24 cellular contexts compared by ENCODE assay signal in genomic region chr13:20939662-20940061, GRCh38. TPM values are rescaled to one million over a fixed set of nuclear protein-coding genes. Genes with fewer than 3 reads are reported as not detected.
A peak's percentile ranks its signal among the peaks of the same experiment; 100 is the strongest.
DNase-seq lines count a peak whose midpoint lies in the region; ATAC-seq and TF ChIP-seq lines count a peak whose summit lies in the region.
"Had no signal": no experiment of that assay in that cellular context is flagged by ENCODE, and none has a peak within 500 bp of the region (broad histone marks: within the 10 kb centered on the region; RNA-seq: fewer than 3 reads in every experiment).

No MANE protein-coding gene starts in this region.

- H3K9ac ChIP-seq in mammary epithelial cell (ENCODE audit: insufficient read depth, low read length): no peak overlapping the region
- H3K9ac ChIP-seq in neural progenitor cell: no peak overlapping the region
- H3K9ac ChIP-seq: BLaER1 treated with 17β-estradiol and CSF1 and Interleukin-3, amounts not matched to agents 10 nM and 100 nM had no signal

- ATAC-seq in heart right ventricle: peak; percentile 28 to 81 (median 70)
- ATAC-seq in GM19397 (IDR thresholded peaks at IDR 0.05; ENCODE audit: unreplicated experiment): no peak
- ATAC-seq in effector memory CD8-positive, alpha-beta T cell (replicated peaks): no peak
- ATAC-seq: pancreas had no signal

- no peaks in the 10 kb centered on the region for H3K36me3 Mint-ChIP-seq in neural progenitor cell
- peaks cover 10% of the 10 kb centered on the region for H3K36me3 Mint-ChIP-seq in effector memory CD8-positive, alpha-beta T cell (ENCODE audit: insufficient read depth)
- H3K36me3 Mint-ChIP-seq in activated naive CD4-positive, alpha-beta T cell treated with anti-CD3 and anti-CD28 coated beads, Interleukin-2, amount 10 ng/mL, durations not matched to agents 7 days and 5 days: no peaks in the 10 kb centered on the region
- H3K36me3 Mint-ChIP-seq: activated naive CD8-positive, alpha-beta T cell treated with anti-CD3 and anti-CD28 coated beads, Interleukin-2, amount 10 ng/mL, durations not matched to agents 7 days and 5 days; brain; naive B cell had no signal

- DNase-seq in ELF-1 (ENCODE audit: low read depth, low spot score) (peak; percentile 39), mammary epithelial cell (no peak), heart right ventricle (peak; percentile 25 to 53), neural progenitor cell (ENCODE audit: low spot score) (no peak), GM13976 (ENCODE audit: low spot score) (no peak)
- no peak for DNase-seq in effector memory CD8-positive, alpha-beta T cell
- DNase-seq in activated naive CD4-positive, alpha-beta T cell treated with anti-CD3 and anti-CD28 coated beads, Interleukin-2, amount 10 ng/mL, durations not matched to agents 7 days and 5 days: no peak
- DNase-seq: activated CD4-positive, alpha-beta T cell treated with anti-CD3 and anti-CD28 coated beads, Interleukin-2, amount 50 U/mL, for 4 hours; activated CD8-positive, alpha-beta memory T cell treated with anti-CD3 and anti-CD28 coated beads, Interleukin-2, amount 50 U/mL, for 48 hours; activated naive CD8-positive, alpha-beta T cell treated with anti-CD3 and anti-CD28 coated beads, Interleukin-2, amount 10 ng/mL, durations not matched to agents 7 days and 5 days; Calu3; cortex of kidney; hypothalamus; kidney; MV-4-11; naive B cell; NCI-H526; pancreas; sigmoid colon had no signal

- H2AFZ ChIP-seq in mammary epithelial cell (ENCODE audit: low read depth, low read length) (peak overlapping the region; percentile 24), neural progenitor cell (replicated peaks) (peak overlapping the region; percentile 97)

- H3K4me1 ChIP-seq in mammary epithelial cell (ENCODE audit: insufficient read depth, low read length) (no peaks in the 10 kb centered on the region), heart right ventricle (peaks cover 0 to 15% (median 5%) of the 10 kb centered on the region in 9 donors), neural progenitor cell (peaks cover 8% of the 10 kb centered on the region)
- H3K4me1 ChIP-seq: HAP-1 had no signal

- no peak overlapping the region for H3K4me3 ChIP-seq in mammary epithelial cell (replicated peaks in 1 of 3; ENCODE audit: insufficient read depth in 1 of 3, low read depth in 2 of 3, low read length in 3 of 3)
- H3K4me3 ChIP-seq in heart right ventricle: no peak overlapping the region
- no peak overlapping the region for H3K4me3 ChIP-seq in neural progenitor cell
- H3K4me3 ChIP-seq: BLaER1 treated with 17β-estradiol and CSF1 and Interleukin-3, amounts not matched to agents 10 nM and 100 nM; HAP-1; pancreas; sigmoid colon had no signal

- H3K27me3 ChIP-seq in mammary epithelial cell (ENCODE audit: insufficient read depth, low read length): no peaks in the 10 kb centered on the region
- H3K27me3 ChIP-seq in heart right ventricle: no peaks in the 10 kb centered on the region
- peaks cover 4% of the 10 kb centered on the region for H3K27me3 ChIP-seq in neural progenitor cell
- H3K27me3 ChIP-seq: BLaER1 treated with 17β-estradiol and CSF1 and Interleukin-3, amounts not matched to agents 10 nM and 100 nM; sigmoid colon had no signal

- H3K9me3 ChIP-seq in mammary epithelial cell (replicated peaks; ENCODE audit: insufficient read depth, low read length) (no peaks in the 10 kb centered on the region), heart right ventricle (no peaks in the 10 kb centered on the region), neural progenitor cell (ENCODE audit: low read depth) (no peaks in the 10 kb centered on the region)
- H3K9me3 ChIP-seq: BLaER1 treated with 17β-estradiol and CSF1 and Interleukin-3, amounts not matched to agents 10 nM and 100 nM; HAP-1; pancreas; sigmoid colon had no signal

- 100% methylated on average over 1 of the region's 4 CpGs for WGBS in mammary epithelial cell (ENCODE audit: low coverage, missing lambda C conversion rate)
- WGBS in heart right ventricle, 2 donors: 25 to 40% methylated on average over 4 of the region's 4 CpGs

- no TSS peak for BruUV-seq in mammary epithelial cell (replicated peaks; lab: Mats Ljungman, UMichigan)

- H3K4me1 Mint-ChIP-seq in neural progenitor cell: peaks cover 3% of the 10 kb centered on the region
- H3K4me1 Mint-ChIP-seq in effector memory CD8-positive, alpha-beta T cell (ENCODE audit: low read depth in 2 of 2): no peaks in the 10 kb centered on the region
- no peaks in the 10 kb centered on the region for H3K4me1 Mint-ChIP-seq in activated naive CD4-positive, alpha-beta T cell treated with anti-CD3 and anti-CD28 coated beads, Interleukin-2, amount 10 ng/mL, durations not matched to agents 7 days and 5 days

- peaks cover 10% of the 10 kb centered on the region for H3K27me3 Mint-ChIP-seq in neural progenitor cell (ENCODE audit: insufficient read depth, low read depth)
- peaks cover 36 to 59% of the 10 kb centered on the region in 2 donors for H3K27me3 Mint-ChIP-seq in effector memory CD8-positive, alpha-beta T cell
- H3K27me3 Mint-ChIP-seq in activated naive CD4-positive, alpha-beta T cell treated with anti-CD3 and anti-CD28 coated beads, Interleukin-2, amount 10 ng/mL, durations not matched to agents 7 days and 5 days: peaks cover 18% of the 10 kb centered on the region

- H3F3A ChIP-seq in neural progenitor cell (ENCODE audit: low read depth): no peaks in the 10 kb centered on the region

- CTCF ChIA-PET in mammary epithelial cell (lab: Charles Lee; ENCODE audit: low non-redundant PET): no interaction called here
- CTCF ChIA-PET in activated naive CD4-positive, alpha-beta T cell treated with anti-CD3 and anti-CD28 coated beads, Interleukin-2, amount 10 ng/mL, durations not matched to agents 7 days and 5 days (lab: Charles Lee): no interaction called here

- H3K27ac ChIP-seq in mammary epithelial cell (ENCODE audit: insufficient read depth, low read depth, low read length) (no peak overlapping the region), heart right ventricle (peak overlapping the region in 6 of 10 donors; percentile 55 to 69 (median 62)), neural progenitor cell (no peak overlapping the region)
- H3K27ac ChIP-seq: BLaER1 treated with 17β-estradiol and CSF1 and Interleukin-3, amounts not matched to agents 10 nM and 100 nM; pancreas had no signal

- no peak for TF ChIP-seq CTCF in mammary epithelial cell (conservative IDR thresholded peaks at IDR 0.05 in 1 of 2, IDR thresholded peaks at IDR 0.05 in 1 of 2; ENCODE audit: extremely low read depth in 1 of 2, insufficient read depth in 1 of 2, low read depth in 1 of 2, low read length in 2 of 2)
- TF ChIP-seq CTCF in heart right ventricle (IDR thresholded peaks at IDR 0.05): no peak
- no peak for TF ChIP-seq CTCF in neural progenitor cell (IDR thresholded peaks at IDR 0.05)
- TF ChIP-seq CTCF in GM13976 (IDR thresholded peaks at IDR 0.05; ENCODE audit: borderline replicate concordance, control extremely low read depth, extremely low read depth, insufficient read depth, missing control alignments): no peak

- dilution Hi-C loops in mammary epithelial cell (cut with HindIII; ENCODE audit: low sequenced_read_pairs): loop anchor here (25.0 kb wide), 1 partner anchor 752 kb away; the partner anchor contains the start of gene GJB2

- H3K36me3 ChIP-seq in mammary epithelial cell (ENCODE audit: insufficient read depth, low read length) (no peaks in the 10 kb centered on the region), heart right ventricle (no peaks in the 10 kb centered on the region), neural progenitor cell (no peaks in the 10 kb centered on the region)
- H3K36me3 ChIP-seq: BLaER1 treated with 17β-estradiol and CSF1 and Interleukin-3, amounts not matched to agents 10 nM and 100 nM; HAP-1; pancreas; sigmoid colon had no signal

- no peak overlapping the region for H3K27ac Mint-ChIP-seq in neural progenitor cell
- no peak overlapping the region for H3K27ac Mint-ChIP-seq in effector memory CD8-positive, alpha-beta T cell
- no peak overlapping the region for H3K27ac Mint-ChIP-seq in activated naive CD4-positive, alpha-beta T cell treated with anti-CD3 and anti-CD28 coated beads, Interleukin-2, amount 10 ng/mL, durations not matched to agents 7 days and 5 days
- H3K27ac Mint-ChIP-seq: activated naive CD8-positive, alpha-beta T cell treated with anti-CD3 and anti-CD28 coated beads, Interleukin-2, amount 10 ng/mL, durations not matched to agents 7 days and 5 days; activated T-helper 2 cell treated with anti-CD3 and anti-CD28 coated beads, Interferon-gamma antibody, Interleukin-2, Interleukin-4, amounts not matched to agents 10 μg/mL and 5 μg/mL and 100 μg/mL, durations not matched to agents 14 hours and 24 hours and 36 hours; naive B cell had no signal

- H4K20me1 ChIP-seq in mammary epithelial cell (ENCODE audit: insufficient read depth, low read length) (no peaks in the 10 kb centered on the region), neural progenitor cell (ENCODE audit: low read depth) (no peaks in the 10 kb centered on the region)
- H4K20me1 ChIP-seq: BLaER1 treated with 17β-estradiol and CSF1 and Interleukin-3, amounts not matched to agents 10 nM and 100 nM had no signal

- in situ Hi-C loops in mammary epithelial cell (cut with MboI; ENCODE audit: low sequenced_read_pairs in 2 of 2): loop anchor here (10.0 to 25.0 kb wide), 3 partner anchors 195 to 548 kb away; no protein-coding TSS in a partner anchor
- in situ Hi-C loops in GM13976 (cut with MboI; ENCODE audit: low sequenced_read_pairs, unreplicated experiment): loop anchor here (10.0 kb wide), 1 partner anchor 535 kb away; no protein-coding TSS in a partner anchor

- H3K4me3 Mint-ChIP-seq in neural progenitor cell: no peak overlapping the region
- H3K4me3 Mint-ChIP-seq in effector memory CD8-positive, alpha-beta T cell: no peak overlapping the region
- no peak overlapping the region for H3K4me3 Mint-ChIP-seq in activated naive CD4-positive, alpha-beta T cell treated with anti-CD3 and anti-CD28 coated beads, Interleukin-2, amount 10 ng/mL, durations not matched to agents 7 days and 5 days
- H3K4me3 Mint-ChIP-seq: activated naive CD8-positive, alpha-beta T cell treated with anti-CD3 and anti-CD28 coated beads, Interleukin-2, amount 10 ng/mL, durations not matched to agents 7 days and 5 days; brain; naive B cell had no signal

- H3K9me3 Mint-ChIP-seq in neural progenitor cell: no peaks in the 10 kb centered on the region
- H3K9me3 Mint-ChIP-seq in effector memory CD8-positive, alpha-beta T cell: no peaks in the 10 kb centered on the region
- no peaks in the 10 kb centered on the region for H3K9me3 Mint-ChIP-seq in activated naive CD4-positive, alpha-beta T cell treated with anti-CD3 and anti-CD28 coated beads, Interleukin-2, amount 10 ng/mL, durations not matched to agents 7 days and 5 days
- H3K9me3 Mint-ChIP-seq: activated naive CD8-positive, alpha-beta T cell treated with anti-CD3 and anti-CD28 coated beads, Interleukin-2, amount 10 ng/mL, durations not matched to agents 7 days and 5 days; activated T-helper 2 cell treated with anti-CD3 and anti-CD28 coated beads, Interferon-gamma antibody, Interleukin-2, Interleukin-4, amounts not matched to agents 10 μg/mL and 5 μg/mL and 100 μg/mL, durations not matched to agents 14 hours and 24 hours and 36 hours; naive B cell had no signal

- H3K4me2 ChIP-seq in mammary epithelial cell (ENCODE audit: insufficient read depth, low read depth, low read length) (no peak overlapping the region), neural progenitor cell (no peak overlapping the region)
- H3K4me2 ChIP-seq: BLaER1 treated with 17β-estradiol and CSF1 and Interleukin-3, amounts not matched to agents 10 nM and 100 nM had no signal

- H3K79me2 ChIP-seq in mammary epithelial cell (ENCODE audit: insufficient read depth, low read length): no peaks in the 10 kb centered on the region
- H3K79me2 ChIP-seq in neural progenitor cell (ENCODE audit: low read depth): no peaks in the 10 kb centered on the region

- intact Hi-C loops in mammary epithelial cell (cut with micrococcal nuclease): no loop called here
- intact Hi-C loops in heart right ventricle (cut with DNase I): loop anchor here (5.0 to 10.0 kb wide), 11 partner anchors 123 to 545 kb away; partner anchors contain the start of genes LATS2 (in 6 of the 10), MRPL57 (in 5 of the 10) and SKA3 (in 5 of the 10)

RNA-seq across cellular contexts. Expression of gene XPO4, which starts 37.1 kb away (rescaled TPM):
- total RNA-seq in mammary epithelial cell (10 to 100 TPM; 18.1 to 23.7 TPM), heart right ventricle (10 to 100 TPM; 13.6 to 68.1 (median 38.7) TPM), neural progenitor cell (ENCODE audit: low replicate concordance) (32.4 and 44.9 TPM in 2 replicates)
- polyA plus RNA-seq in mammary epithelial cell (8.3 TPM), heart right ventricle (1 to 10 TPM; 3.5 to 5.7 TPM)
- 21.9 TPM for polyA minus RNA-seq in mammary epithelial cell

Comparison
In these comparisons a context has a peak if more than half of its experiments do, and no peak if none do; other contexts are left out.
1. DNase-seq: peak in ELF-1 (single experiment) and heart right ventricle (2 of 2); none in mammary epithelial cell (single experiment), neural progenitor cell (single experiment), GM13976 (single experiment), effector memory CD8-positive, alpha-beta T cell (0 of 3) and activated naive CD4-positive, alpha-beta T cell treated with anti-CD3 and anti-CD28 coated beads, Interleukin-2, amount 10 ng/mL, durations not matched to agents 7 days and 5 days (single experiment).
2. H3K27ac ChIP-seq: peak in heart right ventricle (6 of 10); none in mammary epithelial cell (single experiment) and neural progenitor cell (single experiment).
3. ATAC-seq: peak in heart right ventricle (8 of 8); none in GM19397 (single experiment) and effector memory CD8-positive, alpha-beta T cell (single experiment).